ENCODE assay signal across 36 cellular contexts in the genomic region with DNA sequence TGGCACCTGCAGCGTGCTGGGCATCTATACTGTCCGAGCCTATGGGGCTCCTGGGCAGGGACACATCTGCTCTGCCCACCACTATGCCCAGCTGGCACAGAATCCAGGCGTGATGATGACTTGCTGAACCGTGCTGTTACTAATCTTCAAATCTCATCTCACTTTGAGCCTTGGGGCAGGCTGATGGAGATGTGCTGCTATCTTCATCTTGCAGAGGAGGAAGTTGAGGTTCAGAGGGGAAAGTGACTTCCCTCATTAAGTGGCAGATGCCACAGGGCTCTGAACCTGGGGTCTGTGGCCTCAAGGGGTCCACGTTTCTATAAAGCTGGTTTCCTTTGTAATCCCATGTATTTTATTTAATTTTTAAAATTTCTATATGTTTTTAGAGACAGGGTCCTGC. TPM values are rescaled to one million over a fixed set of nuclear protein-coding genes. Genes with fewer than 3 reads are reported as not detected.
A peak's percentile ranks its signal among the peaks of the same experiment; 100 is the strongest.
DNase-seq lines count a peak whose midpoint lies in the region; ATAC-seq and TF ChIP-seq lines count a peak whose summit lies in the region.
"Had no signal": no experiment of that assay in that cellular context is flagged by ENCODE, and none has a peak within 500 bp of the region (broad histone marks: within the 10 kb centered on the region; RNA-seq: fewer than 3 reads in every experiment).

No MANE protein-coding gene starts in this region.

- H3K36me3 ChIP-seq in upper lobe of left lung, result peaks cover 0 to 43% (median 21%) of the 10 kb centered on the region in 4 donors

- H3K4me3 ChIP-seq in NB4 (ENCODE audit: low read depth, low read length), result no peak overlapping the region
- H3K4me3 ChIP-seq in upper lobe of left lung, result no peak overlapping the region
- H3K4me3 ChIP-seq: body of pancreas, GM23248, left lung, SK-N-MC, smooth muscle cell, testis had no signal

- peak overlapping the region in 1 of 4 donors; percentile 3 for H3K4me3 Mint-ChIP-seq in IgD-negative memory B cell
- H3K4me3 Mint-ChIP-seq: activated CD4-positive, alpha-beta T cell treated with anti-CD3 and anti-CD28 coated beads, Interleukin-2, amount 10 ng/mL, durations not matched to agents 7 days and 5 days; activated CD8-positive, alpha-beta memory T cell treated with anti-CD3 and anti-CD28 coated beads, Interleukin-2, amount 10 ng/mL, durations not matched to agents 7 days and 5 days; activated T-cell treated with anti-CD3 and anti-CD28 coated beads, Interleukin-2, amount 50 U/mL, for 72 hours; CD4-positive, alpha-beta memory T cell; central memory CD8-positive, alpha-beta T cell; effector memory CD8-positive, alpha-beta T cell; memory B cell had no signal

- no peak for ATAC-seq in upper lobe of left lung (ENCODE audit: low FRiP score in 2 of 2)
- ATAC-seq: activated CD8-positive, alpha-beta memory T cell treated with anti-CD3 and anti-CD28 coated beads, Interleukin-2, amount 10 ng/mL, durations not matched to agents 7 days and 5 days; activated T-cell treated with anti-CD3 and anti-CD28 coated beads, Interleukin-2, amount 50 U/mL, for 72 hours; body of pancreas; effector memory CD8-positive, alpha-beta T cell; left lung; right cardiac atrium; stimulated activated naive CD8-positive, alpha-beta T cell treated with anti-CD3 and anti-CD28 coated beads, Interleukin-15, Interleukin-2, amounts not matched to agents 100 U/mL and 50 U/mL, for 24 hours had no signal

- no peaks in the 10 kb centered on the region for H3K27me3 Mint-ChIP-seq in IgD-negative memory B cell
- H3K27me3 Mint-ChIP-seq: activated CD8-positive, alpha-beta memory T cell treated with anti-CD3 and anti-CD28 coated beads, Interleukin-2, amount 10 ng/mL, durations not matched to agents 7 days and 5 days; CD4-positive, alpha-beta memory T cell; central memory CD8-positive, alpha-beta T cell; effector memory CD8-positive, alpha-beta T cell; memory B cell had no signal

- H3K4me1 ChIP-seq in upper lobe of left lung, result peaks cover 15 to 44% (median 27%) of the 10 kb centered on the region in 4 donors

- TF ChIP-seq EP300 in upper lobe of left lung (IDR thresholded peaks at IDR 0.05), result no peak

- DNase-seq in NOMO-1 treated with DMSO at 0.1 percent for 48 hours (lab: John Stamatoyannopoulos, UW; ENCODE audit: unreplicated experiment), result peak; percentile 24
- DNase-seq in NOMO-1 treated with dmso at 0.1 percent for 144 hours (lab: John Stamatoyannopoulos, UW; ENCODE audit: unreplicated experiment), result no peak
- DNase-seq in NB4 (ENCODE audit: low read depth), result peak; percentile 73
- DNase-seq in AG08396 (ENCODE audit: low spot score), result no peak
- DNase-seq in upper lobe of left lung, result no peak
- DNase-seq in activated CD4-positive, alpha-beta T cell treated with anti-CD3 and anti-CD28 coated beads for 4 hours, result no peak
- DNase-seq: activated CD4-positive, alpha-beta T cell treated with anti-CD3 and anti-CD28 coated beads, Interleukin-2, amount 10 ng/mL, durations not matched to agents 7 days and 5 days; activated CD8-positive, alpha-beta memory T cell treated with anti-CD3 and anti-CD28 coated beads, Interleukin-2, amount 10 ng/mL, durations not matched to agents 7 days and 5 days; activated T-cell treated with anti-CD3 and anti-CD28 coated beads, Interleukin-2, amount 50 U/mL, for 72 hours; body of pancreas; CD4-positive, alpha-beta memory T cell; DND-41; effector memory CD8-positive, alpha-beta T cell; GM23248; IMR-90; NCI-H146; NCI-H345; NCI-H748 treated with DMSO at 0.1 percent for 48 hours; RPMI8226; stimulated activated naive CD8-positive, alpha-beta T cell treated with anti-CD3 and anti-CD28 coated beads, Interleukin-15, Interleukin-2, amounts not matched to agents 100 U/mL and 50 U/mL, for 24 hours; testis had no signal

- 69 to 73% methylated on average over 4 to 5 of the region's 5 CpGs for WGBS in upper lobe of left lung, 2 donors

- peaks cover 0 to 2% (median 0%) of the 10 kb centered on the region in 4 donors for H3K27me3 ChIP-seq in upper lobe of left lung
- H3K27me3 ChIP-seq: body of pancreas, testis had no signal

- peaks cover 13 to 19% (median 18%) of the 10 kb centered on the region in 3 donors for H3K4me1 Mint-ChIP-seq in IgD-negative memory B cell

- H3K27ac Mint-ChIP-seq in IgD-negative memory B cell, result peak overlapping the region in 2 of 3 donors; percentile 33 to 63
- H3K27ac Mint-ChIP-seq: activated CD4-positive, alpha-beta T cell treated with anti-CD3 and anti-CD28 coated beads, Interleukin-2, amount 10 ng/mL, durations not matched to agents 7 days and 5 days; activated CD8-positive, alpha-beta memory T cell treated with anti-CD3 and anti-CD28 coated beads, Interleukin-2, amount 10 ng/mL, durations not matched to agents 7 days and 5 days; activated T-cell treated with anti-CD3 and anti-CD28 coated beads, Interleukin-2, amount 50 U/mL, for 72 hours; memory B cell had no signal

- no peak for TF ChIP-seq CTCF in NB4 (IDR thresholded peaks at IDR 0.05; ENCODE audit: low read depth, low read length)
- no peak for TF ChIP-seq CTCF in upper lobe of left lung (IDR thresholded peaks at IDR 0.05)

- H3K36me3 Mint-ChIP-seq in IgD-negative memory B cell, result peaks cover 3% of the 10 kb centered on the region
- H3K36me3 Mint-ChIP-seq: activated CD8-positive, alpha-beta memory T cell treated with anti-CD3 and anti-CD28 coated beads, Interleukin-2, amount 10 ng/mL, durations not matched to agents 7 days and 5 days; CD4-positive, alpha-beta memory T cell had no signal

- no peaks in the 10 kb centered on the region for H3K9me3 Mint-ChIP-seq in IgD-negative memory B cell
- H3K9me3 Mint-ChIP-seq: activated CD4-positive, alpha-beta T cell treated with anti-CD3 and anti-CD28 coated beads, Interleukin-2, amount 10 ng/mL, durations not matched to agents 7 days and 5 days; activated T-cell treated with anti-CD3 and anti-CD28 coated beads, Interleukin-2, amount 50 U/mL, for 72 hours; CD4-positive, alpha-beta memory T cell; central memory CD8-positive, alpha-beta T cell; effector memory CD8-positive, alpha-beta T cell; memory B cell had no signal

- no peaks in the 10 kb centered on the region for H3K9me3 ChIP-seq in upper lobe of left lung
- H3K9me3 ChIP-seq: body of pancreas, left lung, testis had no signal

- TF ChIP-seq POLR2A in NB4 (IDR thresholded peaks at IDR 0.05; ENCODE audit: extremely low read depth, insufficient read length) (no peak), upper lobe of left lung (IDR thresholded peaks at IDR 0.05) (no peak)

- H3K27ac ChIP-seq in angular gyrus (ENCODE audit: low read depth, low read length) (peak overlapping the region; percentile 10), upper lobe of left lung (no peak overlapping the region)
- H3K27ac ChIP-seq: 22Rv1, body of pancreas, GM23248, left lung, parathyroid adenoma, SK-N-MC, testis had no signal

RNA-seq across cellular contexts. Expression of a gene that starts 4.7 kb away (rescaled TPM):
- 65.2 TPM for polyA plus RNA-seq in IgD-negative memory B cell
- 10 to 100 TPM in 2 of 6 donors, 1 to 10 TPM in 4; 5.2 to 17.2 (median 7.5) TPM for total RNA-seq in upper lobe of left lung

RNA-seq across cellular contexts. Expression of a gene that starts 14.4 kb away (rescaled TPM):
- 15.9 TPM for polyA plus RNA-seq in IgD-negative memory B cell
- total RNA-seq in upper lobe of left lung, result 10 to 100 TPM; 31.1 to 52.8 (median 38.5) TPM

RNA-seq across cellular contexts. Expression of a gene that starts 50.5 kb away (rescaled TPM):
- polyA plus RNA-seq in IgD-negative memory B cell, result not detected
- total RNA-seq in upper lobe of left lung, result not detected
- total RNA-seq: activated CD4-positive, alpha-beta T cell treated with anti-CD3 and anti-CD28 coated beads, Interleukin-2, amount 10 ng/mL, durations not matched to agents 7 days and 5 days; activated CD8-positive, alpha-beta memory T cell treated with anti-CD3 and anti-CD28 coated beads, Interleukin-2, amount 10 ng/mL, durations not matched to agents 7 days and 5 days; activated T-cell treated with anti-CD3 and anti-CD28 coated beads, Interleukin-2, amount 50 U/mL, for 72 hours; body of pancreas; CD4-positive, alpha-beta memory T cell; epithelial cell of proximal tubule; glomerular endothelial cell; GM23248; IMR-90; left lung; right cardiac atrium; smooth muscle cell; T-helper 2 cell treated with Interferon-gamma antibody and Interleukin-4, amounts not matched to agents 100 ng/mL and 5 ng/mL, for 36 hours; testis had no signal
- polyA plus RNA-seq: adipose tissue; CD4-positive, alpha-beta memory T cell; GM23248; IMR-90; neural cell; right cardiac atrium; smooth muscle cell had no signal

RNA-seq across cellular contexts. Expression of a gene that starts 52.0 kb away (rescaled TPM):
- 0.35 TPM for polyA plus RNA-seq in IgD-negative memory B cell
- 1 to 10 TPM; 1.4 to 9.4 (median 2.5) TPM for total RNA-seq in upper lobe of left lung
- polyA plus RNA-seq: CD4-positive, alpha-beta memory T cell had no signal

RNA-seq across cellular contexts. Expression of a gene that starts 56.4 kb away (rescaled TPM):
- 31.6 TPM for polyA plus RNA-seq in IgD-negative memory B cell
- 10 to 100 TPM; 14.7 to 34.3 (median 23.1) TPM for total RNA-seq in upper lobe of left lung

Comparison
In these comparisons a context has a peak if more than half of its experiments do, and no peak if none do; other contexts are left out.
1. DNase-seq: peak in NOMO-1 treated with DMSO at 0.1 percent for 48 hours (single experiment) and NB4 (single experiment); none in NOMO-1 treated with dmso at 0.1 percent for 144 hours (single experiment), AG08396 (single experiment), upper lobe of left lung (0 of 2) and activated CD4-positive, alpha-beta T cell treated with anti-CD3 and anti-CD28 coated beads for 4 hours (0 of 2).